ENCODE assay signal across 16 cellular contexts in genomic region chr1:215595231-215595630, GRCh38. TPM values are rescaled to one million over a fixed set of nuclear protein-coding genes. Genes with fewer than 3 reads are reported as not detected.
DNase-seq lines count a peak whose midpoint lies in the region; TF ChIP-seq lines count a peak whose summit lies in the region.
"Had no signal": no experiment of that assay in that cellular context is flagged by ENCODE, and none has a peak within 500 bp of the region (broad histone marks: within the 10 kb centered on the region; RNA-seq: fewer than 3 reads in every experiment).

No MANE protein-coding gene starts in this region.

- H3K4me1 Mint-ChIP-seq in mesothelial cell of epicardium: peaks cover 33% of the 10 kb centered on the region
- H3K4me1 Mint-ChIP-seq: IgD-negative memory B cell had no signal

- 72 to 96% (median 82%) methylated on average over 2 of the region's 2 CpGs for WGBS in adrenal gland, 4 donors

- H3K27ac Mint-ChIP-seq in mesothelial cell of epicardium: peak overlapping the region; percentile 59
- H3K27ac Mint-ChIP-seq: IgD-negative memory B cell had no signal

- peaks cover 9% of the 10 kb centered on the region for H3K9me3 Mint-ChIP-seq in mesothelial cell of epicardium

- peaks cover 26% of the 10 kb centered on the region for H3K36me3 ChIP-seq in adipocyte (ENCODE audit: control insufficient read depth, insufficient read depth, low read length, severe bottlenecking)
- H3K36me3 ChIP-seq in adrenal gland (replicated peaks in 1 of 2): peaks cover 0 to 5% of the 10 kb centered on the region in 2 donors
- H3K36me3 ChIP-seq: left lung had no signal

- H3K9ac ChIP-seq in adipocyte (ENCODE audit: low read length): no peak overlapping the region

- intact Hi-C loops in adrenal gland (cut with DNase I): no loop called here

- H3K27me3 Mint-ChIP-seq in mesothelial cell of epicardium (ENCODE audit: low read depth): no peaks in the 10 kb centered on the region
- H3K27me3 Mint-ChIP-seq: IgD-negative memory B cell had no signal

- no peak overlapping the region for H3K4me3 Mint-ChIP-seq in mesothelial cell of epicardium
- H3K4me3 Mint-ChIP-seq: IgD-negative memory B cell had no signal

- H3K27ac ChIP-seq in adrenal gland: no peak overlapping the region
- H3K27ac ChIP-seq: left lung had no signal

- H3K36me3 Mint-ChIP-seq in mesothelial cell of epicardium: peaks cover 45% of the 10 kb centered on the region

- H3K27me3 ChIP-seq in adipocyte (replicated peaks; ENCODE audit: control insufficient read depth, insufficient read depth, low read length): no peaks in the 10 kb centered on the region
- no peaks in the 10 kb centered on the region for H3K27me3 ChIP-seq in adrenal gland
- H3K27me3 ChIP-seq: left lung had no signal

- peaks cover 19% of the 10 kb centered on the region for H3K4me1 ChIP-seq in adipocyte (ENCODE audit: control insufficient read depth, insufficient read depth, low read length)
- H3K4me1 ChIP-seq in adrenal gland (replicated peaks in 1 of 2): peaks cover 0 to 37% of the 10 kb centered on the region in 2 donors

- TF ChIP-seq POLR2A in adrenal gland (IDR thresholded peaks at IDR 0.05): no peak

- H3K4me3 ChIP-seq in adipocyte (ENCODE audit: low read length) (no peak overlapping the region), adrenal gland (no peak overlapping the region)
- H3K4me3 ChIP-seq: left lung had no signal

- TF ChIP-seq CTCF in mesothelial cell of epicardium (IDR thresholded peaks at IDR 0.05; ENCODE audit: unreplicated experiment): no peak
- no peak for TF ChIP-seq CTCF in adrenal gland (IDR thresholded peaks at IDR 0.05)

- no peaks in the 10 kb centered on the region for H3K9me3 ChIP-seq in adipocyte (ENCODE audit: control insufficient read depth, low read length)
- H3K9me3 ChIP-seq in adrenal gland (replicated peaks in 1 of 3): no peaks in the 10 kb centered on the region
- H3K9me3 ChIP-seq: left lung had no signal

- DNase-seq in D341Med (ENCODE audit: low spot score) (peak; percentile 30), HK-2 (ENCODE audit: unreplicated experiment) (peak; percentile 28), adipocyte (ENCODE audit: low read depth) (peak; percentile 24), mesothelial cell of epicardium (ENCODE audit: low spot score in 2 of 2, unreplicated experiment in 2 of 2) (no peak), middle frontal gyrus (ENCODE audit: extremely low spot score, low spot score) (no peak), adrenal gland (no peak)
- no peak for DNase-seq in activated naive CD4-positive, alpha-beta T cell treated with Interleukin-2 at 50 U/mL for 16 hours
- DNase-seq: activated CD4-positive, alpha-beta T cell treated with anti-CD3 and anti-CD28 coated beads for 48 hours; activated effector memory CD4-positive, alpha-beta T cell treated with anti-CD3 and anti-CD28 coated beads, Interleukin-2, amount 50 U/mL, for 16 hours; amniotic stem cell; central memory CD4-positive, alpha-beta T cell; left lung; NCI-H1048; NCI-H2029 treated with DMSO at 0.1 percent for 48 hours; NCI-H446 treated with DMSO at 0.1 percent for 48 hours had no signal

RNA-seq across cellular contexts. Expression of gene KCTD3, which starts 28.1 kb away (rescaled TPM):
- total RNA-seq in mesothelial cell of epicardium (49.2 to 52.3 TPM (median 50.5 TPM) in 3 replicates), adrenal gland (100 to 1,000 TPM in 7 of 8 donors, 10 to 100 TPM in 1; 78.0 to 169 (median 128) TPM)
- polyA plus RNA-seq in adrenal gland: 100 to 1,000 TPM in 2 of 3 donors, 10 to 100 TPM in 1; 88.3 to 130 (median 109) TPM

Comparison
In these comparisons a context has a peak if more than half of its experiments do, and no peak if none do; other contexts are left out.
1. DNase-seq: peak in D341Med (single experiment), HK-2 (single experiment) and adipocyte (single experiment); none in mesothelial cell of epicardium (0 of 2), middle frontal gyrus (single experiment), adrenal gland (0 of 7) and activated naive CD4-positive, alpha-beta T cell treated with Interleukin-2 at 50 U/mL for 16 hours (single experiment).